9 cellular contexts compared by ENCODE assay signal in genomic region chr9:2623046-2623865, GRCh38. TPM values are rescaled to one million over a fixed set of nuclear protein-coding genes. Genes with fewer than 3 reads are reported as not detected.
DNase-seq lines count a peak whose midpoint lies in the region; ATAC-seq and TF ChIP-seq lines count a peak whose summit lies in the region.
"Had no signal": no experiment of that assay in that cellular context is flagged by ENCODE, and none has a peak within 500 bp of the region (broad histone marks: within the 10 kb centered on the region; RNA-seq: fewer than 3 reads in every experiment).

No MANE protein-coding gene starts in this region.

- H3K27me3 Mint-ChIP-seq in CD4-positive, CD25-positive, alpha-beta regulatory T cell: peaks cover 60% of the 10 kb centered on the region
- H3K27me3 Mint-ChIP-seq in central memory CD8-positive, alpha-beta T cell: peaks cover 82% of the 10 kb centered on the region

- WGBS in sigmoid colon, 2 donors: 10 to 17% methylated on average over 46 of the region's 46 CpGs

- intact Hi-C loops in sigmoid colon (cut with DNase I): loop anchor here (5.0 to 10.0 kb wide), 7 partner anchors 66 to 904 kb away; partner anchors contain the start of genes PUM3 and RFX3

- peaks cover 23% of the 10 kb centered on the region for H3K4me1 ChIP-seq in CD4-positive, CD25-positive, alpha-beta regulatory T cell (ENCODE audit: control insufficient read depth, insufficient read depth, low read length, poor library complexity, severe bottlenecking)
- peaks cover 0 to 26% (median 19%) of the 10 kb centered on the region in 4 donors for H3K4me1 ChIP-seq in sigmoid colon

- H3K9me3 Mint-ChIP-seq in CD4-positive, CD25-positive, alpha-beta regulatory T cell: peaks cover 0 to 4% (median 0%) of the 10 kb centered on the region in 7 donors
- H3K9me3 Mint-ChIP-seq in central memory CD8-positive, alpha-beta T cell: no peaks in the 10 kb centered on the region

- peaks cover 23% of the 10 kb centered on the region for H3K27me3 ChIP-seq in CD4-positive, CD25-positive, alpha-beta regulatory T cell (ENCODE audit: control insufficient read depth, insufficient read depth, low read length)
- no peaks in the 10 kb centered on the region for H3K27me3 ChIP-seq in sigmoid colon

- H3K9me3 ChIP-seq in CD4-positive, CD25-positive, alpha-beta regulatory T cell (ENCODE audit: control insufficient read depth in 2 of 2, low read length in 2 of 2): no peaks in the 10 kb centered on the region
- no peaks in the 10 kb centered on the region for H3K9me3 ChIP-seq in sigmoid colon

- no peak for TF ChIP-seq CTCF in sigmoid colon (IDR thresholded peaks at IDR 0.05)

- H3K4me3 Mint-ChIP-seq in CD4-positive, CD25-positive, alpha-beta regulatory T cell: peak overlapping the region; percentile 21 to 77 (median 56)
- peak overlapping the region; percentile 76 for H3K4me3 Mint-ChIP-seq in central memory CD8-positive, alpha-beta T cell

- peaks cover 0 to 20% (median 4%) of the 10 kb centered on the region in 4 donors for H3K4me1 Mint-ChIP-seq in CD4-positive, CD25-positive, alpha-beta regulatory T cell
- peaks cover 19% of the 10 kb centered on the region for H3K4me1 Mint-ChIP-seq in central memory CD8-positive, alpha-beta T cell

- TF ChIP-seq POLR2A in sigmoid colon (IDR thresholded peaks at IDR 0.05): no peak

- no peaks in the 10 kb centered on the region for H3K36me3 ChIP-seq in CD4-positive, CD25-positive, alpha-beta regulatory T cell (ENCODE audit: control insufficient read depth, insufficient read depth, low read length)
- no peaks in the 10 kb centered on the region for H3K36me3 ChIP-seq in sigmoid colon

- DNase-seq in CD4-positive, CD25-positive, alpha-beta regulatory T cell: no peak
- DNase-seq in NCI-H774 (lab: John Stamatoyannopoulos, UW) (peak; percentile 47), iris pigment epithelial cell (ENCODE audit: low read depth) (peak; percentile 60), sigmoid colon (peak; percentile 79), dedifferentiated amniotic fluid mesenchymal stem cell (ENCODE audit: extremely low spot score) (no peak)
- DNase-seq in central memory CD8-positive, alpha-beta T cell (ENCODE audit: low spot score in 2 of 2): no peak

- no peak overlapping the region for H3K27ac Mint-ChIP-seq in CD4-positive, CD25-positive, alpha-beta regulatory T cell
- H3K27ac Mint-ChIP-seq in central memory CD8-positive, alpha-beta T cell (ENCODE audit: low read depth): no peak overlapping the region

- ATAC-seq in CD4-positive, CD25-positive, alpha-beta regulatory T cell (ENCODE audit: low read depth in 2 of 2): no peak
- ATAC-seq in GM21723 (IDR thresholded peaks at IDR 0.05; ENCODE audit: unreplicated experiment) (peak; percentile 6), HG03280 (IDR thresholded peaks at IDR 0.05; ENCODE audit: unreplicated experiment) (no peak)
- ATAC-seq in central memory CD8-positive, alpha-beta T cell (replicated peaks; ENCODE audit: extremely low read depth, poor library complexity, severe bottlenecking): no peak

- H3K27ac ChIP-seq in CD4-positive, CD25-positive, alpha-beta regulatory T cell (ENCODE audit: insufficient read depth, low read length, poor library complexity, severe bottlenecking): no peak overlapping the region
- H3K27ac ChIP-seq in sigmoid colon: peak overlapping the region; percentile 67 to 86 (median 81)
- H3K27ac ChIP-seq: KMS-11 had no signal

- H3K4me3 ChIP-seq in CD4-positive, CD25-positive, alpha-beta regulatory T cell (ENCODE audit: low read depth, low read length): no peak overlapping the region
- H3K4me3 ChIP-seq in sigmoid colon: peak overlapping the region; percentile 46 to 84 (median 68)

- no peaks in the 10 kb centered on the region for H3K36me3 Mint-ChIP-seq in CD4-positive, CD25-positive, alpha-beta regulatory T cell
- H3K36me3 Mint-ChIP-seq in central memory CD8-positive, alpha-beta T cell (ENCODE audit: insufficient read depth): no peaks in the 10 kb centered on the region

- TF ChIP-seq EP300 in sigmoid colon (IDR thresholded peaks at IDR 0.05): no peak

RNA-seq across cellular contexts. Expression of gene VLDLR, which starts 1.7 kb away (rescaled TPM):
- total RNA-seq in CD4-positive, CD25-positive, alpha-beta regulatory T cell: not detected
- polyA plus RNA-seq in CD4-positive, CD25-positive, alpha-beta regulatory T cell: not detected
- total RNA-seq in sigmoid colon: 10 to 100 TPM in 2 of 4 donors, 1 to 10 TPM in 2; 2.5 to 13.6 (median 7.4) TPM
- polyA plus RNA-seq in sigmoid colon: 1 to 10 TPM; 1.8 to 4.0 (median 2.3) TPM

Comparison
In these comparisons a context has a peak if more than half of its experiments do, and no peak if none do; other contexts are left out.
1. DNase-seq: peak in NCI-H774 (single experiment), iris pigment epithelial cell (single experiment) and sigmoid colon (single experiment); none in CD4-positive, CD25-positive, alpha-beta regulatory T cell (0 of 3), central memory CD8-positive, alpha-beta T cell (0 of 2) and dedifferentiated amniotic fluid mesenchymal stem cell (single experiment).